Comparison of ENCODE assay signal across 8 cellular contexts in the genomic region with DNA sequence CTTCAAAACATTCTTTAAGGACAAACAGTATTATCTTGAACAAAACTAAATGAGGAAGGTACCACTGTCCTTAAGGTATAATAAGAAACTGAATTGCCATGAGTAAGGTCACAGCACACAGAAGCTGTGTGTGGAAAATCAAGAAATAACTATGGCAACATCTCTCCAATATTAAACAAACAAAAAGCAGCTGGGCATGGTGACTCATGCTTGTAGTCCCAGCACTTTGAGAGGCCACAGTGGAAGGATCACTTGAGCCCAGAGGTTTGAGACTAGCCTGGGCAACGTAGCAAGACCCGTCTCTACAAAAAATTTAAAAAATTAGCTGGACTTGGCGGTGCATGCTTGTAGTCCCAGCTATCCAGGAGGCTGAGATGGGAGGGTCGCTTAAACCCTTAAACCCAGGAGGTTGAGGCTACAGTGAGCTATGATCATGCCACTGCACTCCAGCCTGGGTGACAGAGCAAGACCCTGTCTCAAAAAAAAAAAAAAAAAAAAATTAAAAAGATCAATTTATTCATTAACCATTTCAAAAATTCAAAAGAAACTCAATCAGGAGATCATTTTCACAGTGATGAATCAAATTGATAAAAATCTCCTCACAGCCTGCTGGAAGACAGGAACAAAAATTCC.
DNase-seq lines count a peak whose midpoint lies in the region; ATAC-seq and TF ChIP-seq lines count a peak whose summit lies in the region.

No MANE protein-coding gene starts in this region.

- no peaks in the 10 kb centered on the region for H3K79me2 ChIP-seq in hepatocyte

- no peaks in the 10 kb centered on the region for H4K20me1 ChIP-seq in hepatocyte (ENCODE audit: insufficient read depth, poor library complexity, severe bottlenecking)

- intact Hi-C loops in heart left ventricle (cut with DNase I) (loop anchor here in 2 of 10 donors (2.0 to 10.0 kb wide), 2 partner anchors 45 to 165 kb away; no protein-coding TSS in a partner anchor), cardiac septum (cut with DNase I) (no loop called here)

- H3K9me3 ChIP-seq in heart left ventricle (no peaks in the 10 kb centered on the region), hepatocyte (ENCODE audit: low read depth) (no peaks in the 10 kb centered on the region)

- H3K4me1 ChIP-seq in heart left ventricle (peaks cover 0 to 22% (median 7%) of the 10 kb centered on the region in 12 donors), hepatocyte (ENCODE audit: insufficient read depth) (peaks cover 3% of the 10 kb centered on the region)

- ATAC-seq in heart left ventricle: peak; percentile 59 to 76 (median 70)
- no peak for ATAC-seq in GM21717 (IDR thresholded peaks at IDR 0.05; ENCODE audit: unreplicated experiment)
- ATAC-seq in GM18502 (IDR thresholded peaks at IDR 0.05; ENCODE audit: poor library complexity, unreplicated experiment): no peak

- TF ChIP-seq CTCF in heart left ventricle (IDR thresholded peaks at IDR 0.05): no peak
- no peak for TF ChIP-seq CTCF in hepatocyte (IDR thresholded peaks at IDR 0.05; ENCODE audit: poor library complexity)

- TF ChIP-seq POLR2A in heart left ventricle (IDR thresholded peaks at IDR 0.05): no peak

- H3K4me2 ChIP-seq in hepatocyte: no peak overlapping the region

- H3K9me2 ChIP-seq in hepatocyte (replicated peaks; ENCODE audit: insufficient read depth): no peaks in the 10 kb centered on the region

- no peak overlapping the region for H3K4me3 ChIP-seq in heart left ventricle
- no peak overlapping the region for H3K4me3 ChIP-seq in hepatocyte

- H3K27me3 ChIP-seq in heart left ventricle (no peaks in the 10 kb centered on the region), hepatocyte (no peaks in the 10 kb centered on the region)

- no peak overlapping the region for H2AFZ ChIP-seq in hepatocyte

- no peaks in the 10 kb centered on the region for H3K36me3 ChIP-seq in heart left ventricle
- no peaks in the 10 kb centered on the region for H3K36me3 ChIP-seq in hepatocyte (replicated peaks; ENCODE audit: insufficient read depth, low read depth)

- WGBS in heart left ventricle, 4 donors: 61 to 74% (median 66%) methylated on average over 4 of the region's 4 CpGs
- WGBS in hepatocyte (ENCODE audit: low lambda C conversion rate, missing lambda C conversion rate): 91% methylated on average over 4 of the region's 4 CpGs

- DNase-seq in heart left ventricle (peak in 2 of 5 donors; percentile 25 to 38), cardiac septum (ENCODE audit: low spot score) (no peak), amniotic stem cell (lab: John Stamatoyannopoulos, UW) (peak; percentile 72), hepatocyte (ENCODE audit: low spot score) (peak; percentile 63)
- no peak for DNase-seq in stimulated activated CD4-positive, alpha-beta T cell treated with anti-CD3 and anti-CD28 coated beads, Interleukin-2, amount 100 ng/mL, for 24 hours
- no peak for DNase-seq in stimulated activated naive CD4-positive, alpha-beta T cell treated with Interleukin-2 at 50 U/mL for 16 hours (lab: John Stamatoyannopoulos, UW)

- H3K27ac ChIP-seq in heart left ventricle (peak overlapping the region in 10 of 12 donors; percentile 35 to 75 (median 62)), hepatocyte (peak overlapping the region; percentile 54)

Comparison
In these comparisons a context has a peak if more than half of its experiments do, and no peak if none do; other contexts are left out.
1. ATAC-seq: peak in heart left ventricle (4 of 4); none in GM21717 (single experiment) and GM18502 (single experiment).
2. DNase-seq: peak in amniotic stem cell (single experiment) and hepatocyte (single experiment); none in cardiac septum (single experiment), stimulated activated CD4-positive, alpha-beta T cell treated with anti-CD3 and anti-CD28 coated beads, Interleukin-2, amount 100 ng/mL, for 24 hours (0 of 2) and stimulated activated naive CD4-positive, alpha-beta T cell treated with Interleukin-2 at 50 U/mL for 16 hours (single experiment).